20 cellular contexts compared by ENCODE assay signal in the genomic region with DNA sequence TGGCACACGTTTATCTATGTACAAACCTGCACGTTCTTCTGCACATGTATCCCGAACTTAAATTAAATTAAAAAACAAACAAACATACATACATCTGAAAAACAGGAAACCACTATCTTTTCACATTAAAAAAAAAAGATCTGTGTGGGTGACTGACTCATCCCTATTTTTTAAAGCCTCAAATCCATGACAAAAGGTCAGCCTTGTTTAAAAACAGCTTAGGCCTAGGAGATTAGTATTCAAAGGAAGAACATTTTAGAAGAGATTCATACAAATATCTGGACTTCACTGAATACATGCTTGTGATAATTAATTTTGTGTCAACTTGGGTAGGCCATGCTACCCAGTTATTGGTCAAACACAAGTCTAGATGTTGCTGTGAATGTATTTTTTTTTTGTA. TPM values are rescaled to one million over a fixed set of nuclear protein-coding genes. Genes with fewer than 3 reads are reported as not detected.
DNase-seq lines count a peak whose midpoint lies in the region; ATAC-seq, FAIRE-seq and TF ChIP-seq lines count a peak whose summit lies in the region.
"Had no signal": no experiment of that assay in that cellular context is flagged by ENCODE, and none has a peak within 500 bp of the region (broad histone marks: within the 10 kb centered on the region; RNA-seq: fewer than 3 reads in every experiment).

No MANE protein-coding gene starts in this region.

- H3K9me3 ChIP-seq in HUES48 (ENCODE audit: control insufficient read depth, insufficient read depth, low read length) (no peaks in the 10 kb centered on the region), OCI-LY1 (ENCODE audit: low read length) (no peaks in the 10 kb centered on the region), mesenchymal stem cell (ENCODE audit: control insufficient read depth, low read length) (no peaks in the 10 kb centered on the region), kidney (ENCODE audit: control insufficient read depth in 1 of 2, low read length in 2 of 2) (no peaks in the 10 kb centered on the region)

- H4K91ac ChIP-seq in mesenchymal stem cell (ENCODE audit: low read length): no peak overlapping the region

- no peak overlapping the region for H3K14ac ChIP-seq in mesenchymal stem cell (ENCODE audit: low read length in 2 of 2)

- peaks cover 3% of the 10 kb centered on the region for H3K79me1 ChIP-seq in mesenchymal stem cell (replicated peaks; ENCODE audit: low read length, poor library complexity, severe bottlenecking)

- 77% methylated on average over 3 of the region's 3 CpGs for WGBS in mesenchymal stem cell

- no peak overlapping the region for H3K18ac ChIP-seq in mesenchymal stem cell (ENCODE audit: low read depth in 1 of 2, low read length in 2 of 2)

- no peak overlapping the region for H2BK15ac ChIP-seq in mesenchymal stem cell (ENCODE audit: low read depth, poor library complexity, severe bottlenecking)

- peaks cover 4% of the 10 kb centered on the region for H3K4me1 ChIP-seq in HUES48 (ENCODE audit: control insufficient read depth, insufficient read depth, low read length)
- peaks cover 25% of the 10 kb centered on the region for H3K4me1 ChIP-seq in OCI-LY1 (ENCODE audit: insufficient read depth, low read length, severe bottlenecking)
- H3K4me1 ChIP-seq in mesenchymal stem cell (ENCODE audit: control insufficient read depth, insufficient read depth, low read depth, low read length): peaks cover 3% of the 10 kb centered on the region
- H3K4me1 ChIP-seq in kidney (ENCODE audit: control insufficient read depth in 1 of 2, insufficient read depth in 1 of 2, low read depth in 1 of 2, low read length in 2 of 2): peaks cover 0 to 2% of the 10 kb centered on the region in 2 donors

- H3K79me2 ChIP-seq in OCI-LY1 (ENCODE audit: insufficient read depth, low read length): peaks cover 2% of the 10 kb centered on the region

- H3K36me3 ChIP-seq in HUES48 (ENCODE audit: control insufficient read depth, insufficient read depth, low read length) (no peaks in the 10 kb centered on the region), OCI-LY1 (ENCODE audit: insufficient read depth, low read length) (no peaks in the 10 kb centered on the region), mesenchymal stem cell (ENCODE audit: control insufficient read depth in 1 of 2, insufficient read depth in 2 of 2, low read depth in 1 of 2, low read length in 2 of 2) (no peaks in the 10 kb centered on the region), kidney (ENCODE audit: control insufficient read depth in 1 of 2, insufficient read depth in 2 of 2, low read length in 2 of 2) (no peaks in the 10 kb centered on the region)

- H3K4me3 ChIP-seq in HUES48 (ENCODE audit: low read depth, low read length): no peak overlapping the region
- H3K4me3 ChIP-seq in OCI-LY1 (ENCODE audit: low read depth, low read length, poor library complexity, severe bottlenecking): no peak overlapping the region
- no peak overlapping the region for H3K4me3 ChIP-seq in mesenchymal stem cell (ENCODE audit: insufficient read depth in 1 of 2, low read depth in 1 of 2, low read length in 2 of 2)
- H3K4me3 ChIP-seq in kidney (ENCODE audit: low read length in 2 of 2): no peak overlapping the region
- H3K4me3 ChIP-seq: GM12878 had no signal

- TF ChIP-seq CTCF in OCI-LY1 (IDR thresholded peaks at IDR 0.05; ENCODE audit: low read length) (no peak), kidney (IDR thresholded peaks at IDR 0.05; ENCODE audit: borderline replicate concordance, extremely low read depth, insufficient read depth) (no peak)

- FAIRE-seq in kidney (lab: Jason Lieb, UNC): no peak
- FAIRE-seq: GM12878, HTR-8/SVneo had no signal

- H3K4me2 ChIP-seq in OCI-LY1 (ENCODE audit: low read length): no peak overlapping the region
- H3K4me2 ChIP-seq in mesenchymal stem cell (ENCODE audit: low read length, poor library complexity, severe bottlenecking): no peak overlapping the region

- no peaks in the 10 kb centered on the region for H4K20me1 ChIP-seq in OCI-LY1 (ENCODE audit: insufficient read depth, low read length)

- no peaks in the 10 kb centered on the region for H3F3A ChIP-seq in OCI-LY1 (ENCODE audit: insufficient read depth, low read length)

- H2BK12ac ChIP-seq in mesenchymal stem cell (ENCODE audit: low read length in 2 of 2): no peak overlapping the region

- no peak overlapping the region for H3K4ac ChIP-seq in mesenchymal stem cell (ENCODE audit: low read depth in 1 of 2, low read length in 2 of 2)

- intact Hi-C loops in sciatic nerve (cut with DNase I) (no loop called here), kidney (cut with DNase I) (no loop called here)

- no peaks in the 10 kb centered on the region for H3K27me3 ChIP-seq in HUES48 (ENCODE audit: control insufficient read depth, insufficient read depth, low read length)
- no peaks in the 10 kb centered on the region for H3K27me3 ChIP-seq in OCI-LY1 (ENCODE audit: insufficient read depth, low read length)
- no peaks in the 10 kb centered on the region for H3K27me3 ChIP-seq in mesenchymal stem cell (ENCODE audit: control insufficient read depth in 1 of 2, insufficient read depth in 1 of 2, low read length in 2 of 2)

- no peak overlapping the region for H3K23ac ChIP-seq in mesenchymal stem cell (ENCODE audit: low read length in 2 of 2)

- ATAC-seq in sciatic nerve (no peak), GM21360 (IDR thresholded peaks at IDR 0.05; ENCODE audit: unreplicated experiment) (no peak)
- ATAC-seq: CD8-positive, alpha-beta T cell; GM12878 had no signal

- H3K9ac ChIP-seq in HUES48 (ENCODE audit: low read depth, low read length) (no peak overlapping the region), OCI-LY1 (ENCODE audit: low read length) (no peak overlapping the region), mesenchymal stem cell (ENCODE audit: low read length) (peak overlapping the region; percentile 47), kidney (ENCODE audit: low read length in 2 of 2) (no peak overlapping the region)

- H2AFZ ChIP-seq in OCI-LY1 (ENCODE audit: low read length) (no peak overlapping the region), mesenchymal stem cell (ENCODE audit: low read depth, low read length) (no peak overlapping the region)

- H3K9me2 ChIP-seq in OCI-LY1 (ENCODE audit: low read depth, low read length): no peaks in the 10 kb centered on the region

- peak; percentile 74 for DNase-seq in amniotic epithelial cell (ENCODE audit: low read depth)
- DNase-seq in mesenchymal stem cell: peak; percentile 34
- no peak for DNase-seq in DMS79 treated with DMSO at 0.1 percent for 48 hours (lab: John Stamatoyannopoulos, UW)
- no peak for DNase-seq in sciatic nerve (ENCODE audit: low spot score)
- DNase-seq in kidney: no peak
- DNase-seq: CD8-positive, alpha-beta T cell; DND-41; GDM1; H7; NCI-H1436; NCI-H2029; NCI-H2171; NCI-H446; NCI-H69 had no signal

- no peak overlapping the region for H2BK5ac ChIP-seq in mesenchymal stem cell (ENCODE audit: low read depth, low read length, poor library complexity, severe bottlenecking)

- H2BK120ac ChIP-seq in mesenchymal stem cell (ENCODE audit: low read depth, low read length): no peak overlapping the region

- H3K27ac ChIP-seq in HUES48 (ENCODE audit: low read depth, low read length) (peak overlapping the region; percentile 22), OCI-LY1 (ENCODE audit: low read depth, low read length, poor library complexity, severe bottlenecking) (peak overlapping the region; percentile 32), mesenchymal stem cell (ENCODE audit: low read length, poor library complexity, severe bottlenecking) (no peak overlapping the region), kidney (ENCODE audit: low read depth in 2 of 2, low read length in 2 of 2) (no peak overlapping the region)
- H3K27ac ChIP-seq: HL-60 had no signal

- H4K8ac ChIP-seq in mesenchymal stem cell (ENCODE audit: low read length): peak overlapping the region; percentile 37

- no peak overlapping the region for H2AK5ac ChIP-seq in mesenchymal stem cell (ENCODE audit: low read length, severe bottlenecking)

RNA-seq across cellular contexts. Expression of gene PRKAR1A, which starts 4.6 kb away (rescaled TPM):
- polyA plus RNA-seq in mesenchymal stem cell (2013, experiment 1 of 2): 168 TPM
- polyA plus RNA-seq in mesenchymal stem cell (2013, experiment 2 of 2): 173 TPM
- total RNA-seq in sciatic nerve (320 TPM), kidney (340 TPM)
- 92.3 TPM for polyA plus RNA-seq in kidney (ENCODE audit: insufficient read depth, low read depth, low replicate concordance)

RNA-seq across cellular contexts. Expression of gene WIPI1, which starts 50.3 kb away (rescaled TPM):
- 197 TPM for polyA plus RNA-seq in mesenchymal stem cell (2013, experiment 1 of 2)
- 194 TPM for polyA plus RNA-seq in mesenchymal stem cell (2013, experiment 2 of 2)
- total RNA-seq in sciatic nerve (46.5 TPM), kidney (41.2 TPM)
- polyA plus RNA-seq in kidney (ENCODE audit: insufficient read depth, low read depth, low replicate concordance): 40.9 TPM

Comparison
In these comparisons a context has a peak if more than half of its experiments do, and no peak if none do; other contexts are left out.
1. H3K27ac ChIP-seq: peak in HUES48 (single experiment) and OCI-LY1 (single experiment); none in mesenchymal stem cell (single experiment) and kidney (0 of 2).
2. DNase-seq: peak in amniotic epithelial cell (single experiment) and mesenchymal stem cell (single experiment); none in DMS79 treated with DMSO at 0.1 percent for 48 hours (single experiment), sciatic nerve (single experiment) and kidney (single experiment).